14 cellular contexts compared by ENCODE assay signal in genomic region chr15:30917013-30917412, GRCh38. TPM values are rescaled to one million over a fixed set of nuclear protein-coding genes. Genes with fewer than 3 reads are reported as not detected.
A peak's percentile ranks its signal among the peaks of the same experiment; 100 is the strongest.
DNase-seq lines count a peak whose midpoint lies in the region; ATAC-seq, FAIRE-seq and TF ChIP-seq lines count a peak whose summit lies in the region.
"Had no signal": no experiment of that assay in that cellular context is flagged by ENCODE, and none has a peak within 500 bp of the region (broad histone marks: within the 10 kb centered on the region; RNA-seq: fewer than 3 reads in every experiment).

No MANE protein-coding gene starts in this region.

- H3K4me2 ChIP-seq in HepG2 (ENCODE audit: low read depth, low read length) (no peak overlapping the region), H1 (ENCODE audit: insufficient read depth in 1 of 2, low read depth in 2 of 2, low read length in 2 of 2) (no peak overlapping the region)
- H3K4me2 ChIP-seq: PC-9 had no signal

- H2BK12ac ChIP-seq in H1 (ENCODE audit: low read depth, low read length): no peak overlapping the region; the same call in 1 of the 2 replicates

- H3K79me2 ChIP-seq in HepG2 (ENCODE audit: insufficient read depth, low read length): no peaks in the 10 kb centered on the region
- no peaks in the 10 kb centered on the region; a peak in 1 of 4 replicates for H3K79me2 ChIP-seq in H1 (ENCODE audit: control insufficient read depth in 1 of 2, insufficient read depth in 2 of 2, low read length in 2 of 2)

- H3K4ac ChIP-seq in H1 (replicated peaks; ENCODE audit: insufficient read length, low read depth, low read length): no peak overlapping the region

- H3K36me3 ChIP-seq in HepG2 (replicated peaks in 1 of 2; ENCODE audit: control insufficient read depth in 1 of 2, insufficient read depth in 2 of 2, low read length in 2 of 2) (peaks cover 8 to 62% of the 10 kb centered on the region in 2 experiments; a peak in 4 of 5 replicates), right lobe of liver (peaks cover 0 to 60% (median 19%) of the 10 kb centered on the region in 4 donors), H1 (ENCODE audit: control insufficient read depth in 2 of 4, insufficient read depth in 4 of 4, low read length in 3 of 4) (peaks cover 2 to 63% (median 15%) of the 10 kb centered on the region in 4 experiments)

- in situ Hi-C loops in HepG2 (cut with HindIII; ENCODE audit: extremely low pct_ligation_motif_present, low pct_unique_long_range_greater_than_20kb): no loop called here

- H3K27ac ChIP-seq in HepG2 (ENCODE audit: extremely low read length, insufficient read depth, low read length): no peak overlapping the region
- no peak overlapping the region for H3K27ac ChIP-seq in right lobe of liver
- peak overlapping the region; percentile 8; the same call in 1 of the 2 replicates for H3K27ac ChIP-seq in RWPE1
- peak overlapping the region; percentile 23; the same call in 1 of the 2 replicates for H3K27ac ChIP-seq in H1 (ENCODE audit: low read depth, low read length)
- peak overlapping the region; percentile 45 for H3K27ac ChIP-seq in substantia nigra (ENCODE audit: low read depth, low read length, poor library complexity, severe bottlenecking)
- H3K27ac ChIP-seq: PC-9 had no signal

- peak overlapping the region; percentile 19; the same call in 1 of the 2 replicates for H2BK5ac ChIP-seq in H1 (ENCODE audit: low read depth, low read length)

- no peak overlapping the region for H2AFZ ChIP-seq in HepG2 (ENCODE audit: low read length)
- no peak overlapping the region for H2AFZ ChIP-seq in H1 (ENCODE audit: low read length)
- H2AFZ ChIP-seq: PC-9 had no signal

- no peak overlapping the region for H2BK15ac ChIP-seq in H1 (ENCODE audit: low read length)

- H3K14ac ChIP-seq in H1 (ENCODE audit: insufficient read length): no peak overlapping the region

- no peak overlapping the region for H4K91ac ChIP-seq in H1 (replicated peaks; ENCODE audit: insufficient read length, low read length)

- no peak for ATAC-seq in HepG2
- ATAC-seq in right lobe of liver: no peak

- 91% methylated on average over 6 of the region's 6 CpGs for WGBS in HepG2 (ENCODE audit: low lambda C conversion rate)
- WGBS in right lobe of liver (ENCODE audit: insufficient coverage, low coverage, low lambda C conversion rate, missing lambda C conversion rate): 40% methylated on average over 3 of the region's 6 CpGs
- WGBS in H1 (ENCODE audit: extremely low coverage in 1 of 2, insufficient coverage in 1 of 2, insufficient read length in 1 of 2, insufficient replicate concordance in 2 of 2, low coverage in 1 of 2, low lambda C conversion rate in 2 of 2, missing lambda C conversion rate in 1 of 2), 2 experiments: 73% methylated on average over 6 of the region's 6 CpGs; no CpG with 5 or more reads in 1 of the 2 experiments

- POLR2A ChIA-PET in HepG2 (lab: Yijun Ruan, JAX) (no interaction called here), RWPE1 (lab: Yijun Ruan, JAX; ENCODE audit: low non-redundant PET) (no interaction called here), H1 (lab: Charles Lee; ENCODE audit: partially characterized antibody) (no interaction called here)

- H3K9me3 ChIP-seq in HepG2 (ENCODE audit: low read length) (no peaks in the 10 kb centered on the region), right lobe of liver (no peaks in the 10 kb centered on the region), H1 (ENCODE audit: insufficient read depth in 2 of 2, low read depth in 1 of 2, low read length in 1 of 2) (no peaks in the 10 kb centered on the region)
- H3K9me3 ChIP-seq: HAP-1 had no signal

- H4K8ac ChIP-seq in H1 (ENCODE audit: extremely low read depth, insufficient read depth, low read length): no peak overlapping the region; the same call in none of the 2 replicates

- TF ChIP-seq POLR2A in HepG2 (IDR thresholded peaks at IDR 0.05; ENCODE audit: insufficient read depth in 1 of 2, low read depth in 2 of 2, low read length in 2 of 2) (no peak), right lobe of liver (IDR thresholded peaks at IDR 0.05) (no peak), H1 (IDR thresholded peaks at IDR 0.05; ENCODE audit: control extremely low read depth in 1 of 2, low read depth in 2 of 2, low read length in 2 of 2) (no peak), H54 (IDR thresholded peaks at IDR 0.05; ENCODE audit: low read depth, low read length) (no peak)

- BruUV-seq in HepG2 (replicated peaks; lab: Mats Ljungman, UMichigan): no TSS peak

- TF ChIP-seq EP300 in HepG2 (IDR thresholded peaks at IDR 0.05; ENCODE audit: low read depth in 2 of 2, low read length in 2 of 2): no peak
- TF ChIP-seq EP300 in HepG2 (CRISPR knock-in tag; IDR thresholded peaks at IDR 0.05; ENCODE audit: borderline replicate concordance): no peak
- TF ChIP-seq EP300 in H1 (IDR thresholded peaks at IDR 0.05; ENCODE audit: borderline replicate concordance in 1 of 2, low read depth in 2 of 2, low read length in 2 of 2): no peak

- H3K23ac ChIP-seq in H1 (ENCODE audit: insufficient read length): no peak overlapping the region

- H4K20me1 ChIP-seq in HepG2 (ENCODE audit: insufficient read depth, low read length): no peaks in the 10 kb centered on the region
- H4K20me1 ChIP-seq in H1 (replicated peaks in 1 of 2; ENCODE audit: control insufficient read depth in 1 of 2, insufficient read depth in 2 of 2, low read length in 2 of 2): peaks cover 0 to 3% of the 10 kb centered on the region in 2 experiments

- TF ChIP-seq RAD21 in HepG2 (CRISPR knock-in tag; IDR thresholded peaks at IDR 0.05) (no peak), H1 (IDR thresholded peaks at IDR 0.05 in 1 of 2, conservative IDR thresholded peaks at IDR 0.05 in 1 of 2; ENCODE audit: low read depth in 2 of 2, low read length in 2 of 2) (peak; percentile 57)

- no peaks in the 10 kb centered on the region for H3K23me2 ChIP-seq in H1 (ENCODE audit: low read depth, low read length)

- no peak overlapping the region for H3K18ac ChIP-seq in H1 (ENCODE audit: extremely low read depth, low read length)

- 0 out of 2 replicates have a peak, but pooled peaks cover 4% of the 10 kb centered on the region for H3K79me1 ChIP-seq in H1 (ENCODE audit: low read depth, low read length)

- H3K4me3 ChIP-seq in HepG2 (replicated peaks in 1 of 3; ENCODE audit: insufficient read depth in 1 of 3, low read depth in 2 of 3, low read length in 3 of 3) (no peak overlapping the region), right lobe of liver (no peak overlapping the region), H1 (ENCODE audit: extremely low read depth in 1 of 4, insufficient read depth in 2 of 4, low read depth in 3 of 4, low read length in 4 of 4) (no peak overlapping the region)
- H3K4me3 ChIP-seq: HAP-1, PC-9 had no signal

- intact Hi-C loops in HepG2 (cut with micrococcal nuclease; ENCODE audit: unreplicated experiment): no loop called here
- intact Hi-C loops in right lobe of liver (cut with DNase I): loop anchor here in 1 of 2 donors (10.0 kb wide), 1 partner anchor 48 kb away; no protein-coding TSS in a partner anchor

- H4K5ac ChIP-seq in H1 (ENCODE audit: insufficient read length, low read depth, low read length): no peak overlapping the region

- CTCF ChIA-PET in HepG2 (lab: Yijun Ruan, JAX; ENCODE audit: low intra/inter-chr PET ratio, low total read pairs): no interaction called here
- CTCF ChIA-PET in RWPE1 (lab: Yijun Ruan, JAX): interaction anchor here (1.2 kb wide), 1 partner anchor 212 kb away, joined by 3 read pairs; no protein-coding TSS in a partner anchor
- CTCF ChIA-PET in H1 (lab: Charles Lee; ENCODE audit: partially characterized antibody): interaction anchor here (0.6 to 1.9 kb wide), 9 partner anchors 9 to 401 kb away, joined by 3 to 8 read pairs (median 3); partner anchors contain the start of gene FAN1

- H3K56ac ChIP-seq in H1 (replicated peaks; ENCODE audit: insufficient read length, low read depth, low read length): no peak overlapping the region

- DNase-seq in HepG2 (ENCODE audit: low spot score): no peak
- no peak for DNase-seq in right lobe of liver
- DNase-seq in RWPE1 (ENCODE audit: low spot score): no peak
- DNase-seq in H1 (ENCODE audit: low read depth in 1 of 2, low spot score in 2 of 2): no peak
- DNase-seq in substantia nigra (lab: John Stamatoyannopoulos, UW): no peak
- no peak for DNase-seq in NOMO-1 (lab: John Stamatoyannopoulos, UW; ENCODE audit: unreplicated experiment in 2 of 2)
- DNase-seq in H54 (ENCODE audit: insufficient read length, low spot score): no peak
- no peak for DNase-seq in urothelium cell line (ENCODE audit: low spot score)
- DNase-seq: C1 segment of cervical spinal cord, Calu3, IMR-90, Kasumi-1, PC-9 had no signal

- H3K9ac ChIP-seq in HepG2 (ENCODE audit: insufficient read depth, low read depth, low read length): no peak overlapping the region
- H3K9ac ChIP-seq in H1 (replicated peaks in 1 of 4; ENCODE audit: extremely low read depth in 1 of 4, low read depth in 3 of 4, low read length in 3 of 4): no peak overlapping the region

- TF ChIP-seq CTCF in HepG2 (CRISPR knock-in tag; IDR thresholded peaks at IDR 0.05) (peak; percentile 11; the same call in 1 of the 2 replicates), right lobe of liver (IDR thresholded peaks at IDR 0.05) (no peak), RWPE1 (conservative IDR thresholded peaks at IDR 0.05; ENCODE audit: low read depth) (no peak), H1 (IDR thresholded peaks at IDR 0.05; ENCODE audit: control extremely low read depth in 1 of 3, insufficient read depth in 1 of 3, low read depth in 1 of 3, low read length in 3 of 3) (peak in 2 of 3 experiments; percentile 21 to 28; a peak in 3 of 4 replicates)

- H3K27me3 ChIP-seq in HepG2 (ENCODE audit: control insufficient read depth in 1 of 2, insufficient read depth in 2 of 2, low read length in 2 of 2) (no peaks in the 10 kb centered on the region), right lobe of liver (no peaks in the 10 kb centered on the region), H1 (replicated peaks in 1 of 4; ENCODE audit: control insufficient read depth in 3 of 4, extremely low read depth in 1 of 4, insufficient read depth in 3 of 4, low read length in 3 of 4) (no peaks in the 10 kb centered on the region)

- H2BK120ac ChIP-seq in H1 (replicated peaks; ENCODE audit: low read depth, low read length): no peak overlapping the region

- no peak for FAIRE-seq in HepG2 (lab: Jason Lieb, UNC)
- no peak for FAIRE-seq in H1 (lab: Jason Lieb, UNC)
- no peak for FAIRE-seq in H54 (lab: Jason Lieb, UNC)
- no peak for FAIRE-seq in urothelium cell line (lab: Jason Lieb, UNC)

- H2AK5ac ChIP-seq in H1 (ENCODE audit: low read depth, low read length): no peak overlapping the region; the same call in 1 of the 2 replicates

- H3K4me1 ChIP-seq in HepG2 (ENCODE audit: insufficient read depth, low read length) (no peaks in the 10 kb centered on the region), right lobe of liver (peaks cover 0 to 8% (median 3%) of the 10 kb centered on the region in 4 donors), H1 (replicated peaks in 1 of 4; ENCODE audit: control insufficient read depth in 3 of 4, insufficient read depth in 4 of 4, low read length in 3 of 4) (peaks cover 5 to 10% (median 8%) of the 10 kb centered on the region in 4 experiments)

- H2BK20ac ChIP-seq in H1 (ENCODE audit: low read length): no peak overlapping the region

RNA-seq across cellular contexts. Expression of gene FAN1, which starts 13.3 kb away (rescaled TPM):
- 20.1 TPM in 2 replicates for total RNA-seq in HepG2 (2016; rRNA removed; fragmentation: Illumina TruSeq; extraction: Trizol)
- 4.1 and 4.4 TPM in 2 replicates for total RNA-seq in HepG2 (2016; cell fraction: cytosol; rRNA removed; fragmentation: Illumina TruSeq; extraction: Trizol; ENCODE audit: low read depth)
- total RNA-seq in HepG2 (2016; cell fraction: insoluble cytoplasmic fraction; rRNA removed; fragmentation: Illumina TruSeq; extraction: Trizol): 19.9 and 22.2 TPM in 2 replicates
- 6.1 and 6.5 TPM in 2 replicates for total RNA-seq in HepG2 (2016; cell fraction: membrane; rRNA removed; fragmentation: Illumina TruSeq; extraction: Trizol)
- total RNA-seq in HepG2 (2016; cell fraction: nucleus; rRNA removed; fragmentation: Illumina TruSeq; extraction: Trizol): 26.9 and 28.2 TPM in 2 replicates
- polyA plus RNA-seq in HepG2 (2011; rRNA removed): 10.6 and 10.8 TPM in 2 replicates
- polyA plus RNA-seq in HepG2 (2011; cell fraction: cytosol; rRNA removed): 3.8 and 4.4 TPM in 2 replicates
- polyA plus RNA-seq in HepG2 (2011; cell fraction: nucleus; rRNA removed): 23.7 and 25.7 TPM in 2 replicates
- 10.8 and 11.8 TPM in 2 replicates for polyA plus RNA-seq in HepG2 (2012)
- polyA plus RNA-seq in HepG2 (2016; cell fraction: cytosol; fragmentation: Illumina TruSeq; extraction: Trizol; ENCODE audit: low read depth): 0.77 and 0.95 TPM in 2 replicates
- 12.4 and 13.7 TPM in 2 replicates for polyA plus RNA-seq in HepG2 (2016; cell fraction: insoluble cytoplasmic fraction; fragmentation: Illumina TruSeq; extraction: Trizol; ENCODE audit: low read depth)
- 2.1 and 2.4 TPM in 2 replicates for polyA plus RNA-seq in HepG2 (2016; cell fraction: membrane; fragmentation: Illumina TruSeq; extraction: Trizol; ENCODE audit: low read depth)
- polyA plus RNA-seq in HepG2 (2016; cell fraction: nucleus; fragmentation: Illumina TruSeq; extraction: Trizol; ENCODE audit: insufficient read depth, low read depth): 37.1 and 37.4 TPM in 2 replicates
- polyA minus RNA-seq in HepG2 (2011; rRNA and poly(A)+ RNA removed; ENCODE audit: low replicate concordance): 8.0 and 13.8 TPM in 2 replicates
- 2.9 and 6.5 TPM in 2 replicates for polyA minus RNA-seq in HepG2 (2011; cell fraction: cytosol; rRNA and poly(A)+ RNA removed)
- polyA minus RNA-seq in HepG2 (2011; cell fraction: nucleus; rRNA and poly(A)+ RNA removed): 27.3 and 28.8 TPM in 2 replicates
- total RNA-seq in right lobe of liver: 10 to 100 TPM in 4 of 6 experiments, 1 to 10 TPM in 2; 7.6 to 16.3 (median 13.3) TPM
- total RNA-seq in H1 (2021; fragmentation: NEBNext Ultra II Directional; extraction: Animal tissue kit (Norgen Biotek cat#: 25700)): 24.9 and 25.0 TPM in 2 replicates
- polyA plus RNA-seq in H1 (2011; rRNA removed): 8.6 and 11.3 TPM in 2 replicates
- polyA plus RNA-seq in H1 (2011; cell fraction: cytosol; rRNA removed): 17.0 TPM
- 22.6 TPM for polyA plus RNA-seq in H1 (2011; cell fraction: nucleus; rRNA removed)
- polyA plus RNA-seq in H1 (2012, experiment 1 of 2): 14.5 to 20.6 TPM (median 16.4 TPM) in 4 replicates
- 1.5 TPM for polyA plus RNA-seq in H1 (2012, experiment 2 of 2)
- polyA plus RNA-seq in H1 (2013, experiment 1 of 2): 13.9 TPM
- polyA plus RNA-seq in H1 (2013, experiment 2 of 2): 13.2 TPM
- polyA minus RNA-seq in H1 (2011; rRNA and poly(A)+ RNA removed): 12.7 and 14.4 TPM in 2 replicates
- polyA minus RNA-seq in H1 (2011; cell fraction: cytosol; rRNA and poly(A)+ RNA removed): 12.6 TPM
- 18.4 TPM for polyA minus RNA-seq in H1 (2011; cell fraction: nucleus; rRNA and poly(A)+ RNA removed)

Comparison
In these comparisons a context has a peak if more than half of its experiments do, and no peak if none do; other contexts are left out.
1. CTCF ChIP-seq: peak in HepG2 (single experiment) and H1 (2 of 3); none in right lobe of liver (0 of 4) and RWPE1 (single experiment).
2. H3K27ac ChIP-seq: peak in RWPE1 (single experiment), H1 (single experiment) and substantia nigra (single experiment); none in HepG2 (single experiment) and right lobe of liver (0 of 3).
3. Of the 41 proteins assayed by ChIP-seq in both HepG2 and H1: peak only in HepG2: none; only in H1: RAD21; in both: CTCF; in neither: 39.